11 cellular contexts compared by ENCODE assay signal in genomic region chr10:110820321-110820814, GRCh38. TPM values are rescaled to one million over a fixed set of nuclear protein-coding genes. Genes with fewer than 3 reads are reported as not detected.
DNase-seq lines count a peak whose midpoint lies in the region; ATAC-seq, FAIRE-seq and TF ChIP-seq lines count a peak whose summit lies in the region.
"Had no signal": no experiment of that assay in that cellular context is flagged by ENCODE, and none has a peak within 500 bp of the region (broad histone marks: within the 10 kb centered on the region; RNA-seq: fewer than 3 reads in every experiment).

No MANE protein-coding gene starts in this region.

- H3K9me3 Mint-ChIP-seq in activated T-cell treated with anti-CD3 and anti-CD28 coated beads, Interleukin-2, amount 50 U/mL, for 4 hours, result no peaks in the 10 kb centered on the region
- no peaks in the 10 kb centered on the region for H3K9me3 Mint-ChIP-seq in activated T-cell treated with anti-CD3 and anti-CD28 coated beads, Interleukin-2, amount 50 U/mL, for 72 hours
- H3K9me3 Mint-ChIP-seq: memory B cell had no signal

- no peak for DNase-seq in HepG2 (ENCODE audit: low spot score)
- peak in 4 of 5 donors; percentile 77 to 80 (median 79) for DNase-seq in heart left ventricle
- peak; percentile 60 to 72 (median 66) for DNase-seq in ovary
- no peak for DNase-seq in activated T-cell treated with anti-CD3 and anti-CD28 coated beads, Interleukin-2, amount 50 U/mL, for 4 hours
- no peak for DNase-seq in activated T-cell treated with anti-CD3 and anti-CD28 coated beads, Interleukin-2, amount 50 U/mL, for 72 hours
- DNase-seq: effector CD4-positive, alpha-beta T cell; NCI-H2029 treated with DMSO at 0.1 percent for 48 hours had no signal

- peak in 1 of 2 donors; percentile 18 for TF ChIP-seq RAD21 in liver (IDR thresholded peaks at IDR 0.05)
- TF ChIP-seq RAD21 in HepG2 (CRISPR knock-in tag; IDR thresholded peaks at IDR 0.05), result no peak

- POLR2A ChIA-PET in HepG2 (lab: Yijun Ruan, JAX), result no interaction called here

- no peaks in the 10 kb centered on the region for H4K20me1 ChIP-seq in HepG2 (ENCODE audit: insufficient read depth, low read length)

- FAIRE-seq in HepG2 (lab: Jason Lieb, UNC), result no peak

- CTCF ChIA-PET in HepG2 (lab: Yijun Ruan, JAX; ENCODE audit: low intra/inter-chr PET ratio, low total read pairs), result no interaction called here

- H3K4me3 Mint-ChIP-seq in activated T-cell treated with anti-CD3 and anti-CD28 coated beads, Interleukin-2, amount 50 U/mL, for 4 hours, result no peak overlapping the region
- no peak overlapping the region for H3K4me3 Mint-ChIP-seq in activated T-cell treated with anti-CD3 and anti-CD28 coated beads, Interleukin-2, amount 50 U/mL, for 72 hours
- H3K4me3 Mint-ChIP-seq: memory B cell had no signal

- in situ Hi-C loops in HepG2 (cut with HindIII; ENCODE audit: extremely low pct_ligation_motif_present, low pct_unique_long_range_greater_than_20kb), result no loop called here

- H3K27me3 Mint-ChIP-seq in activated T-cell treated with anti-CD3 and anti-CD28 coated beads, Interleukin-2, amount 50 U/mL, for 4 hours (ENCODE audit: low read depth), result no peaks in the 10 kb centered on the region
- no peaks in the 10 kb centered on the region for H3K27me3 Mint-ChIP-seq in activated T-cell treated with anti-CD3 and anti-CD28 coated beads, Interleukin-2, amount 50 U/mL, for 72 hours (ENCODE audit: low read depth)
- H3K27me3 Mint-ChIP-seq: memory B cell had no signal

- TF ChIP-seq CTCF in liver (IDR thresholded peaks at IDR 0.05; ENCODE audit: low read depth, low read length, missing input control) (no peak), HepG2 (CRISPR knock-in tag; IDR thresholded peaks at IDR 0.05) (no peak), heart left ventricle (IDR thresholded peaks at IDR 0.05) (no peak), ovary (IDR thresholded peaks at IDR 0.05) (no peak)

- H3K36me3 ChIP-seq in liver (ENCODE audit: control insufficient read depth in 4 of 4, insufficient read depth in 3 of 4, low read depth in 1 of 4, low read length in 3 of 4) (no peaks in the 10 kb centered on the region), HepG2 (replicated peaks in 1 of 2; ENCODE audit: control insufficient read depth in 1 of 2, insufficient read depth in 2 of 2, low read length in 2 of 2) (no peaks in the 10 kb centered on the region), heart left ventricle (peaks cover 0 to 54% (median 3%) of the 10 kb centered on the region in 9 donors), ovary (no peaks in the 10 kb centered on the region)

- WGBS in liver, result 42% methylated on average over 8 of the region's 8 CpGs
- 68% methylated on average over 8 of the region's 8 CpGs for WGBS in HepG2 (ENCODE audit: low lambda C conversion rate)
- WGBS in heart left ventricle, 4 donors, result 8 to 24% (median 11%) methylated on average over 8 of the region's 8 CpGs
- WGBS in ovary, 3 donors, result 6 to 8% (median 7%) methylated on average over 8 of the region's 8 CpGs

- H3K4me2 ChIP-seq in HepG2 (ENCODE audit: low read depth, low read length), result no peak overlapping the region

- TF ChIP-seq POLR2A in HepG2 (IDR thresholded peaks at IDR 0.05; ENCODE audit: insufficient read depth in 1 of 2, low read depth in 2 of 2, low read length in 2 of 2), result no peak
- no peak for TF ChIP-seq POLR2A in heart left ventricle (IDR thresholded peaks at IDR 0.05)
- no peak for TF ChIP-seq POLR2A in ovary (IDR thresholded peaks at IDR 0.05)

- H3K9me3 ChIP-seq in liver (ENCODE audit: control insufficient read depth in 4 of 4, low read length in 3 of 4), result no peaks in the 10 kb centered on the region
- H3K9me3 ChIP-seq in HepG2 (ENCODE audit: low read length), result no peaks in the 10 kb centered on the region
- H3K9me3 ChIP-seq in heart left ventricle, result no peaks in the 10 kb centered on the region
- no peaks in the 10 kb centered on the region for H3K9me3 ChIP-seq in ovary

- H3K4me1 Mint-ChIP-seq in activated T-cell treated with anti-CD3 and anti-CD28 coated beads, Interleukin-2, amount 50 U/mL, for 4 hours (ENCODE audit: low read depth), result peaks cover 27% of the 10 kb centered on the region
- peaks cover 32% of the 10 kb centered on the region for H3K4me1 Mint-ChIP-seq in activated T-cell treated with anti-CD3 and anti-CD28 coated beads, Interleukin-2, amount 50 U/mL, for 72 hours (ENCODE audit: low read depth)

- BruUV-seq in HepG2 (replicated peaks; lab: Mats Ljungman, UMichigan), result no TSS peak

- H3K4me3 ChIP-seq in liver (ENCODE audit: low read depth in 1 of 3, low read length in 3 of 3), result no peak overlapping the region
- H3K4me3 ChIP-seq in HepG2 (replicated peaks in 1 of 3; ENCODE audit: insufficient read depth in 1 of 3, low read depth in 2 of 3, low read length in 3 of 3), result no peak overlapping the region
- no peak overlapping the region for H3K4me3 ChIP-seq in heart left ventricle
- no peak overlapping the region for H3K4me3 ChIP-seq in ovary

- H3K27ac ChIP-seq in liver (ENCODE audit: low read depth in 1 of 2, low read length in 2 of 2) (peak overlapping the region; percentile 25 to 47), HepG2 (ENCODE audit: extremely low read length, insufficient read depth, low read length) (no peak overlapping the region), heart left ventricle (peak overlapping the region; percentile 61 to 91 (median 80)), ovary (peak overlapping the region; percentile 78 to 83)

- peaks cover 0 to 17% (median 15%) of the 10 kb centered on the region in 4 donors for H3K4me1 ChIP-seq in liver (ENCODE audit: control insufficient read depth in 4 of 4, insufficient read depth in 4 of 4, low read length in 3 of 4)
- H3K4me1 ChIP-seq in HepG2 (ENCODE audit: insufficient read depth, low read length), result peaks cover 50% of the 10 kb centered on the region
- peaks cover 3 to 94% (median 52%) of the 10 kb centered on the region in 12 donors for H3K4me1 ChIP-seq in heart left ventricle
- peaks cover 35% of the 10 kb centered on the region for H3K4me1 ChIP-seq in ovary (ENCODE audit: insufficient read depth)

- intact Hi-C loops in HepG2 (cut with micrococcal nuclease; ENCODE audit: unreplicated experiment) (no loop called here), heart left ventricle (cut with DNase I) (loop anchor here in 4 of 10 donors (5.0 kb wide), 1 partner anchor 52 kb away; the partner anchor contains the start of gene PDCD4 (in 4 of the 4)), ovary (cut with DNase I) (loop anchor here in 2 of 4 donors (5.0 kb wide), 1 partner anchor 52 kb away; the partner anchor contains the start of gene PDCD4 (in 2 of the 2))

- H2AFZ ChIP-seq in HepG2 (ENCODE audit: low read length), result no peak overlapping the region

- no peak for TF ChIP-seq EP300 in HepG2 (IDR thresholded peaks at IDR 0.05; ENCODE audit: low read depth in 2 of 2, low read length in 2 of 2)
- no peak for TF ChIP-seq EP300 in HepG2 (CRISPR knock-in tag; IDR thresholded peaks at IDR 0.05; ENCODE audit: borderline replicate concordance)
- TF ChIP-seq EP300 in ovary (IDR thresholded peaks at IDR 0.05), result no peak

- H3K79me2 ChIP-seq in HepG2 (ENCODE audit: insufficient read depth, low read length), result no peaks in the 10 kb centered on the region

- no peak overlapping the region for H3K27ac Mint-ChIP-seq in activated T-cell treated with anti-CD3 and anti-CD28 coated beads, Interleukin-2, amount 50 U/mL, for 72 hours
- H3K27ac Mint-ChIP-seq: memory B cell had no signal

- no peaks in the 10 kb centered on the region for H3K27me3 ChIP-seq in liver (ENCODE audit: control insufficient read depth in 4 of 4, insufficient read depth in 4 of 4, low read length in 3 of 4)
- H3K27me3 ChIP-seq in HepG2 (ENCODE audit: control insufficient read depth in 1 of 2, insufficient read depth in 2 of 2, low read length in 2 of 2), result peaks cover 0 to 1% of the 10 kb centered on the region in 2 experiments; a peak in 1 of 5 replicates
- H3K27me3 ChIP-seq in heart left ventricle, result no peaks in the 10 kb centered on the region
- no peaks in the 10 kb centered on the region for H3K27me3 ChIP-seq in ovary

- no peaks in the 10 kb centered on the region for H3K36me3 Mint-ChIP-seq in activated T-cell treated with anti-CD3 and anti-CD28 coated beads, Interleukin-2, amount 50 U/mL, for 4 hours (ENCODE audit: insufficient read depth)
- H3K36me3 Mint-ChIP-seq in activated T-cell treated with anti-CD3 and anti-CD28 coated beads, Interleukin-2, amount 50 U/mL, for 72 hours (ENCODE audit: insufficient read depth in 2 of 2), result no peaks in the 10 kb centered on the region
- H3K36me3 Mint-ChIP-seq: memory B cell had no signal

- no peak overlapping the region for H3K9ac ChIP-seq in liver (ENCODE audit: low read depth in 1 of 2, low read length in 2 of 2)
- H3K9ac ChIP-seq in HepG2 (ENCODE audit: insufficient read depth, low read depth, low read length), result no peak overlapping the region

- no peak for ATAC-seq in HepG2
- peak; percentile 53 to 78 (median 64) for ATAC-seq in heart left ventricle
- no peak for ATAC-seq in activated CD4-positive, CD25-positive, alpha-beta regulatory T cell treated with anti-CD3 and anti-CD28 coated beads, Interleukin-2, amount 50 U/mL, for 24 hours
- ATAC-seq in activated T-cell treated with anti-CD3 and anti-CD28 coated beads, Interleukin-2, amount 50 U/mL, for 4 hours, result no peak
- no peak for ATAC-seq in activated T-cell treated with anti-CD3 and anti-CD28 coated beads, Interleukin-2, amount 50 U/mL, for 72 hours (replicated peaks in 1 of 2)
- ATAC-seq in HG02678 (IDR thresholded peaks at IDR 0.05; ENCODE audit: unreplicated experiment), result no peak

RNA-seq across cellular contexts. Expression of gene PDCD4, which starts 51.4 kb away (rescaled TPM):
- total RNA-seq in liver (10 to 100 TPM; 25.9 to 94.4 TPM), HepG2 (2016; rRNA removed; fragmentation: Illumina TruSeq; extraction: Trizol) (56.2 and 92.8 TPM in 2 replicates), heart left ventricle (10 to 100 TPM; 21.7 to 73.2 (median 44.1) TPM), ovary (100 to 1,000 TPM; 103 to 399 (median 185) TPM)
- polyA plus RNA-seq in liver (10 to 100 TPM; 14.7 to 24.3 TPM), HepG2 (2011; rRNA removed) (22.4 and 22.8 TPM in 2 replicates), heart left ventricle (10 to 100 TPM; 18.2 to 30.1 TPM), ovary (100 to 1,000 TPM; 136 to 209 TPM)
- 16.2 and 22.3 TPM in 2 replicates for total RNA-seq in HepG2 (2016; cell fraction: cytosol; rRNA removed; fragmentation: Illumina TruSeq; extraction: Trizol; ENCODE audit: low read depth)
- 63.2 and 84.9 TPM in 2 replicates for total RNA-seq in HepG2 (2016; cell fraction: insoluble cytoplasmic fraction; rRNA removed; fragmentation: Illumina TruSeq; extraction: Trizol)
- 12.3 and 13.7 TPM in 2 replicates for total RNA-seq in HepG2 (2016; cell fraction: membrane; rRNA removed; fragmentation: Illumina TruSeq; extraction: Trizol)
- 30.6 and 42.1 TPM in 2 replicates for total RNA-seq in HepG2 (2016; cell fraction: nucleus; rRNA removed; fragmentation: Illumina TruSeq; extraction: Trizol)
- polyA plus RNA-seq in HepG2 (2011; cell fraction: cytosol; rRNA removed), result 7.6 and 12.9 TPM in 2 replicates
- 8.4 and 13.8 TPM in 2 replicates for polyA plus RNA-seq in HepG2 (2011; cell fraction: nucleus; rRNA removed)
- 50.1 and 77.6 TPM in 2 replicates for polyA plus RNA-seq in HepG2 (2012)
- 2.7 and 4.0 TPM in 2 replicates for polyA plus RNA-seq in HepG2 (2016; cell fraction: cytosol; fragmentation: Illumina TruSeq; extraction: Trizol; ENCODE audit: low read depth)
- polyA plus RNA-seq in HepG2 (2016; cell fraction: insoluble cytoplasmic fraction; fragmentation: Illumina TruSeq; extraction: Trizol; ENCODE audit: low read depth), result 112 and 113 TPM in 2 replicates
- polyA plus RNA-seq in HepG2 (2016; cell fraction: membrane; fragmentation: Illumina TruSeq; extraction: Trizol; ENCODE audit: low read depth), result 9.3 and 9.7 TPM in 2 replicates
- polyA plus RNA-seq in HepG2 (2016; cell fraction: nucleus; fragmentation: Illumina TruSeq; extraction: Trizol; ENCODE audit: insufficient read depth, low read depth), result 58.0 and 60.5 TPM in 2 replicates
- 3.8 and 12.7 TPM in 2 replicates for polyA minus RNA-seq in HepG2 (2011; rRNA and poly(A)+ RNA removed; ENCODE audit: low replicate concordance)
- 19.9 and 36.2 TPM in 2 replicates for polyA minus RNA-seq in HepG2 (2011; cell fraction: cytosol; rRNA and poly(A)+ RNA removed)
- polyA minus RNA-seq in HepG2 (2011; cell fraction: nucleus; rRNA and poly(A)+ RNA removed), result 50.6 and 51.0 TPM in 2 replicates
- total RNA-seq in activated T-cell treated with anti-CD3 and anti-CD28 coated beads, Interleukin-2, amount 50 U/mL, for 4 hours, result 10 to 100 TPM; 36.5 to 55.1 (median 41.3) TPM
- total RNA-seq in activated T-cell treated with anti-CD3 and anti-CD28 coated beads, Interleukin-2, amount 50 U/mL, for 72 hours, result 100 to 1,000 TPM; 340 to 386 TPM

Comparison
In these comparisons a context has a peak if more than half of its experiments do, and no peak if none do; other contexts are left out.
1. ATAC-seq: peak in heart left ventricle (4 of 4); none in HepG2 (single experiment), activated CD4-positive, CD25-positive, alpha-beta regulatory T cell treated with anti-CD3 and anti-CD28 coated beads, Interleukin-2, amount 50 U/mL, for 24 hours (0 of 2), activated T-cell treated with anti-CD3 and anti-CD28 coated beads, Interleukin-2, amount 50 U/mL, for 4 hours (0 of 2), activated T-cell treated with anti-CD3 and anti-CD28 coated beads, Interleukin-2, amount 50 U/mL, for 72 hours (0 of 2) and HG02678 (single experiment).
2. DNase-seq: peak in heart left ventricle (4 of 5) and ovary (5 of 5); none in HepG2 (single experiment), activated T-cell treated with anti-CD3 and anti-CD28 coated beads, Interleukin-2, amount 50 U/mL, for 4 hours (single experiment) and activated T-cell treated with anti-CD3 and anti-CD28 coated beads, Interleukin-2, amount 50 U/mL, for 72 hours (0 of 2).